ENCODE assay signal across 1 cellular context in the genomic region with DNA sequence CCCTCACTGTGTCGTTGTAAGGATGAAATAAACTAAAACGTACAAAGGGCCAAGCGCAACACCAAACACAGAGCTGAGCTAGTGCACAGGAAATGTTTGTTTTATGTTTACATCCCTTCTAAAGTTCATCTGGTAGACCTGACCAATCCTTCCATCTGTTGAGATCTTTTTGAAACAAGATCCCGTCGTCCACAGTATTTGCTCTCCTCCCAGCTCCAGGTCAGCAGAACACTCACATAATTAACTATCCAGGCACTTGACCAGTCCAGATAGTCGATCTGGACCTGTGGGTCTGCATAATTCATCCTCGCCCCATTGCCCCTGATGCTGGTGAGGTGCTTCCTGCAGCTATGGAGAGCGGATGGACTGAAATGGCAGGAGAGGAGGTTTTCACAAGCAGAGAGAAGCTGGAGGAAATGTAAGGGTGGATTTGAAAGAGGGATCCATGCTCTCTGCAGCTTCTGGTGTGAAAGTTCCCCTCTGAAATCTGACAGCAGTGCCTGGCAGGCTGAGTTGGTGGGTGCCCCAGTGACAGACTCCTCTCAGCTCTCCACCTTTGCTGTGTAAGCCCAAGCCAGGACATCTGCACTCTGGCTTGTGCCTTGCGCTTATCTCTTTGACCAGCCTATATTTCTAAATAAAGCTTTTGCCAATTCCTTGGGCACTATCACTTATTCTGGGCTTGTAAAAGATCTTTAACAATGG.
A peak's percentile ranks its signal among the peaks of the same experiment; 100 is the strongest.
TF ChIP-seq lines count a peak whose summit lies in the region.

No MANE protein-coding gene starts in this region.

TF ChIP-seq in HepG2, 621 proteins besides CTCF, POLR2A, EP300 and RAD21 (continued from another document and continues in another):
- no peak for TF ChIP-seq HOXD1 (CRISPR knock-in tag; IDR thresholded peaks at IDR 0.05)
- TF ChIP-seq ZIK1 (CRISPR knock-in tag; IDR thresholded peaks at IDR 0.05; ENCODE audit: borderline replicate concordance, low read depth), result no peak
- TF ChIP-seq, protein P1, sequence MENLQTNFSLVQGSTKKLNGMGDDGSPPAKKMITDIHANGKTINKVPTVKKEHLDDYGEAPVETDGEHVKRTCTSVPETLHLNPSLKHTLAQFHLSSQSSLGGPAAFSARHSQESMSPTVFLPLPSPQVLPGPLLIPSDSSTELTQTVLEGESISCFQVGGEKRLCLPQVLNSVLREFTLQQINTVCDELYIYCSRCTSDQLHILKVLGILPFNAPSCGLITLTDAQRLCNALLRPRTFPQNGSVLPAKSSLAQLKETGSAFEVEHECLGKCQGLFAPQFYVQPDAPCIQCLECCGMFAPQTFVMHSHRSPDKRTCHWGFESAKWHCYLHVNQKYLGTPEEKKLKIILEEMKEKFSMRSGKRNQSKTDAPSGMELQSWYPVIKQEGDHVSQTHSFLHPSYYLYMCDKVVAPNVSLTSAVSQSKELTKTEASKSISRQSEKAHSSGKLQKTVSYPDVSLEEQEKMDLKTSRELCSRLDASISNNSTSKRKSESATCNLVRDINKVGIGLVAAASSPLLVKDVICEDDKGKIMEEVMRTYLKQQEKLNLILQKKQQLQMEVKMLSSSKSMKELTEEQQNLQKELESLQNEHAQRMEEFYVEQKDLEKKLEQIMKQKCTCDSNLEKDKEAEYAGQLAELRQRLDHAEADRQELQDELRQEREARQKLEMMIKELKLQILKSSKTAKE (CRISPR knock-in tag; IDR thresholded peaks at IDR 0.05; ENCODE audit: borderline replicate concordance), result peak; percentile 50
- no peak for TF ChIP-seq ZNF737 (CRISPR knock-in tag; IDR thresholded peaks at IDR 0.05; ENCODE audit: borderline replicate concordance)
- no peak for TF ChIP-seq REPIN1 (CRISPR knock-in tag; IDR thresholded peaks at IDR 0.05; ENCODE audit: borderline replicate concordance, low read depth)
- peak; percentile 87 for TF ChIP-seq ZMYM3 (CRISPR knock-in tag; IDR thresholded peaks at IDR 0.05)
- no peak for TF ChIP-seq FLYWCH1 (CRISPR knock-in tag; IDR thresholded peaks at IDR 0.05)
- no peak for TF ChIP-seq ZKSCAN5 (CRISPR knock-in tag; IDR thresholded peaks at IDR 0.05)
- no peak for TF ChIP-seq ZNF337 (CRISPR knock-in tag; IDR thresholded peaks at IDR 0.05; ENCODE audit: borderline replicate concordance, low read depth)
- no peak for TF ChIP-seq CHD4 (IDR thresholded peaks at IDR 0.05; ENCODE audit: borderline replicate concordance, low read length)
- TF ChIP-seq PITX1 (CRISPR knock-in tag; IDR thresholded peaks at IDR 0.05), result peak; percentile 15; the same call in 1 of the 2 replicates
- no peak; the same call in 1 of the 2 replicates for TF ChIP-seq RCOR2 (CRISPR knock-in tag; IDR thresholded peaks at IDR 0.05)
- peak; percentile 58; the same call in 1 of the 2 replicates for TF ChIP-seq TARDBP (CRISPR knock-in tag; IDR thresholded peaks at IDR 0.05)
- TF ChIP-seq, protein P2, sequence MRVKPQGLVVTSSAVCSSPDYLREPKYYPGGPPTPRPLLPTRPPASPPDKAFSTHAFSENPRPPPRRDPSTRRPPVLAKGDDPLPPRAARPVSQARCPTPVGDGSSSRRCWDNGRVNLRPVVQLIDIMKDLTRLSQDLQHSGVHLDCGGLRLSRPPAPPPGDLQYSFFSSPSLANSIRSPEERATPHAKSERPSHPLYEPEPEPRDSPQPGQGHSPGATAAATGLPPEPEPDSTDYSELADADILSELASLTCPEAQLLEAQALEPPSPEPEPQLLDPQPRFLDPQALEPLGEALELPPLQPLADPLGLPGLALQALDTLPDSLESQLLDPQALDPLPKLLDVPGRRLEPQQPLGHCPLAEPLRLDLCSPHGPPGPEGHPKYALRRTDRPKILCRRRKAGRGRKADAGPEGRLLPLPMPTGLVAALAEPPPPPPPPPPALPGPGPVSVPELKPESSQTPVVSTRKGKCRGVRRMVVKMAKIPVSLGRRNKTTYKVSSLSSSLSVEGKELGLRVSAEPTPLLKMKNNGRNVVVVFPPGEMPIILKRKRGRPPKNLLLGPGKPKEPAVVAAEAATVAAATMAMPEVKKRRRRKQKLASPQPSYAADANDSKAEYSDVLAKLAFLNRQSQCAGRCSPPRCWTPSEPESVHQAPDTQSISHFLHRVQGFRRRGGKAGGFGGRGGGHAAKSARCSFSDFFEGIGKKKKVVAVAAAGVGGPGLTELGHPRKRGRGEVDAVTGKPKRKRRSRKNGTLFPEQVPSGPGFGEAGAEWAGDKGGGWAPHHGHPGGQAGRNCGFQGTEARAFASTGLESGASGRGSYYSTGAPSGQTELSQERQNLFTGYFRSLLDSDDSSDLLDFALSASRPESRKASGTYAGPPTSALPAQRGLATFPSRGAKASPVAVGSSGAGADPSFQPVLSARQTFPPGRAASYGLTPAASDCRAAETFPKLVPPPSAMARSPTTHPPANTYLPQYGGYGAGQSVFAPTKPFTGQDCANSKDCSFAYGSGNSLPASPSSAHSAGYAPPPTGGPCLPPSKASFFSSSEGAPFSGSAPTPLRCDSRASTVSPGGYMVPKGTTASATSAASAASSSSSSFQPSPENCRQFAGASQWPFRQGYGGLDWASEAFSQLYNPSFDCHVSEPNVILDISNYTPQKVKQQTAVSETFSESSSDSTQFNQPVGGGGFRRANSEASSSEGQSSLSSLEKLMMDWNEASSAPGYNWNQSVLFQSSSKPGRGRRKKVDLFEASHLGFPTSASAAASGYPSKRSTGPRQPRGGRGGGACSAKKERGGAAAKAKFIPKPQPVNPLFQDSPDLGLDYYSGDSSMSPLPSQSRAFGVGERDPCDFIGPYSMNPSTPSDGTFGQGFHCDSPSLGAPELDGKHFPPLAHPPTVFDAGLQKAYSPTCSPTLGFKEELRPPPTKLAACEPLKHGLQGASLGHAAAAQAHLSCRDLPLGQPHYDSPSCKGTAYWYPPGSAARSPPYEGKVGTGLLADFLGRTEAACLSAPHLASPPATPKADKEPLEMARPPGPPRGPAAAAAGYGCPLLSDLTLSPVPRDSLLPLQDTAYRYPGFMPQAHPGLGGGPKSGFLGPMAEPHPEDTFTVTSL (CRISPR knock-in tag; IDR thresholded peaks at IDR 0.05; ENCODE audit: borderline replicate concordance), result peak; percentile 72; the same call in 1 of the 2 replicates
- TF ChIP-seq KMT2B (CRISPR knock-in tag; IDR thresholded peaks at IDR 0.05), result no peak
- peak; percentile 74; the same call in 1 of the 2 replicates for TF ChIP-seq TBX2 (CRISPR knock-in tag; IDR thresholded peaks at IDR 0.05; ENCODE audit: borderline replicate concordance)
- TF ChIP-seq MAF1 (CRISPR knock-in tag; IDR thresholded peaks at IDR 0.05; ENCODE audit: borderline replicate concordance), result no peak
- TF ChIP-seq ZNF232 (CRISPR knock-in tag; IDR thresholded peaks at IDR 0.05; ENCODE audit: borderline replicate concordance), result no peak
- TF ChIP-seq, protein P3, sequence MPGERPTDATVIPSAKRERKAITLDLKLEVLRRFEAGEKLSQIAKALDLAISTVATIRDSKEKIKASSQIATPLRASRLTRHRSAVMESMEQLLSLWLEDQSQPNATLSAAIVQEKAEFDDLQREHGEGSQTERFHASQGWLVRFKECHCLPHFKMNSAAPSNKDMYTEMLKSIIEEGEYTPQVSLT (CRISPR knock-in tag; IDR thresholded peaks at IDR 0.05; ENCODE audit: borderline replicate concordance, low read depth), result no peak
- TF ChIP-seq, protein P4, sequence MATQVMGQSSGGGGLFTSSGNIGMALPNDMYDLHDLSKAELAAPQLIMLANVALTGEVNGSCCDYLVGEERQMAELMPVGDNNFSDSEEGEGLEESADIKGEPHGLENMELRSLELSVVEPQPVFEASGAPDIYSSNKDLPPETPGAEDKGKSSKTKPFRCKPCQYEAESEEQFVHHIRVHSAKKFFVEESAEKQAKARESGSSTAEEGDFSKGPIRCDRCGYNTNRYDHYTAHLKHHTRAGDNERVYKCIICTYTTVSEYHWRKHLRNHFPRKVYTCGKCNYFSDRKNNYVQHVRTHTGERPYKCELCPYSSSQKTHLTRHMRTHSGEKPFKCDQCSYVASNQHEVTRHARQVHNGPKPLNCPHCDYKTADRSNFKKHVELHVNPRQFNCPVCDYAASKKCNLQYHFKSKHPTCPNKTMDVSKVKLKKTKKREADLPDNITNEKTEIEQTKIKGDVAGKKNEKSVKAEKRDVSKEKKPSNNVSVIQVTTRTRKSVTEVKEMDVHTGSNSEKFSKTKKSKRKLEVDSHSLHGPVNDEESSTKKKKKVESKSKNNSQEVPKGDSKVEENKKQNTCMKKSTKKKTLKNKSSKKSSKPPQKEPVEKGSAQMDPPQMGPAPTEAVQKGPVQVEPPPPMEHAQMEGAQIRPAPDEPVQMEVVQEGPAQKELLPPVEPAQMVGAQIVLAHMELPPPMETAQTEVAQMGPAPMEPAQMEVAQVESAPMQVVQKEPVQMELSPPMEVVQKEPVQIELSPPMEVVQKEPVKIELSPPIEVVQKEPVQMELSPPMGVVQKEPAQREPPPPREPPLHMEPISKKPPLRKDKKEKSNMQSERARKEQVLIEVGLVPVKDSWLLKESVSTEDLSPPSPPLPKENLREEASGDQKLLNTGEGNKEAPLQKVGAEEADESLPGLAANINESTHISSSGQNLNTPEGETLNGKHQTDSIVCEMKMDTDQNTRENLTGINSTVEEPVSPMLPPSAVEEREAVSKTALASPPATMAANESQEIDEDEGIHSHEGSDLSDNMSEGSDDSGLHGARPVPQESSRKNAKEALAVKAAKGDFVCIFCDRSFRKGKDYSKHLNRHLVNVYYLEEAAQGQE (IDR thresholded peaks at IDR 0.05; ENCODE audit: borderline replicate concordance in 1 of 2, low read depth in 1 of 2, low read length in 2 of 2), result no peak
- no peak for TF ChIP-seq NR1H2 (CRISPR knock-in tag; IDR thresholded peaks at IDR 0.05; ENCODE audit: borderline replicate concordance, low read depth)
- no peak for TF ChIP-seq JARID2 (CRISPR knock-in tag; IDR thresholded peaks at IDR 0.05; ENCODE audit: insufficient replicate concordance)
- TF ChIP-seq FOXP1 (IDR thresholded peaks at IDR 0.05), result no peak
- peak; percentile 80 for TF ChIP-seq FOXP1 (CRISPR knock-in tag; IDR thresholded peaks at IDR 0.05)
- TF ChIP-seq SSRP1 (CRISPR knock-in tag; IDR thresholded peaks at IDR 0.05), result 0 out of 2 replicates have a peak, but pooled peaks have one; percentile 37
- no peak for TF ChIP-seq LCORL (IDR thresholded peaks at IDR 0.05)
- peak; percentile 25; the same call in 1 of the 2 replicates for TF ChIP-seq LCORL (CRISPR knock-in tag; IDR thresholded peaks at IDR 0.05)
- TF ChIP-seq, protein P5, sequence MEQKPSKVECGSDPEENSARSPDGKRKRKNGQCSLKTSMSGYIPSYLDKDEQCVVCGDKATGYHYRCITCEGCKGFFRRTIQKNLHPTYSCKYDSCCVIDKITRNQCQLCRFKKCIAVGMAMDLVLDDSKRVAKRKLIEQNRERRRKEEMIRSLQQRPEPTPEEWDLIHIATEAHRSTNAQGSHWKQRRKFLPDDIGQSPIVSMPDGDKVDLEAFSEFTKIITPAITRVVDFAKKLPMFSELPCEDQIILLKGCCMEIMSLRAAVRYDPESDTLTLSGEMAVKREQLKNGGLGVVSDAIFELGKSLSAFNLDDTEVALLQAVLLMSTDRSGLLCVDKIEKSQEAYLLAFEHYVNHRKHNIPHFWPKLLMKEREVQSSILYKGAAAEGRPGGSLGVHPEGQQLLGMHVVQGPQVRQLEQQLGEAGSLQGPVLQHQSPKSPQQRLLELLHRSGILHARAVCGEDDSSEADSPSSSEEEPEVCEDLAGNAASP (CRISPR knock-in tag; IDR thresholded peaks at IDR 0.05; ENCODE audit: borderline replicate concordance), result no peak
- TF ChIP-seq, protein P6, sequence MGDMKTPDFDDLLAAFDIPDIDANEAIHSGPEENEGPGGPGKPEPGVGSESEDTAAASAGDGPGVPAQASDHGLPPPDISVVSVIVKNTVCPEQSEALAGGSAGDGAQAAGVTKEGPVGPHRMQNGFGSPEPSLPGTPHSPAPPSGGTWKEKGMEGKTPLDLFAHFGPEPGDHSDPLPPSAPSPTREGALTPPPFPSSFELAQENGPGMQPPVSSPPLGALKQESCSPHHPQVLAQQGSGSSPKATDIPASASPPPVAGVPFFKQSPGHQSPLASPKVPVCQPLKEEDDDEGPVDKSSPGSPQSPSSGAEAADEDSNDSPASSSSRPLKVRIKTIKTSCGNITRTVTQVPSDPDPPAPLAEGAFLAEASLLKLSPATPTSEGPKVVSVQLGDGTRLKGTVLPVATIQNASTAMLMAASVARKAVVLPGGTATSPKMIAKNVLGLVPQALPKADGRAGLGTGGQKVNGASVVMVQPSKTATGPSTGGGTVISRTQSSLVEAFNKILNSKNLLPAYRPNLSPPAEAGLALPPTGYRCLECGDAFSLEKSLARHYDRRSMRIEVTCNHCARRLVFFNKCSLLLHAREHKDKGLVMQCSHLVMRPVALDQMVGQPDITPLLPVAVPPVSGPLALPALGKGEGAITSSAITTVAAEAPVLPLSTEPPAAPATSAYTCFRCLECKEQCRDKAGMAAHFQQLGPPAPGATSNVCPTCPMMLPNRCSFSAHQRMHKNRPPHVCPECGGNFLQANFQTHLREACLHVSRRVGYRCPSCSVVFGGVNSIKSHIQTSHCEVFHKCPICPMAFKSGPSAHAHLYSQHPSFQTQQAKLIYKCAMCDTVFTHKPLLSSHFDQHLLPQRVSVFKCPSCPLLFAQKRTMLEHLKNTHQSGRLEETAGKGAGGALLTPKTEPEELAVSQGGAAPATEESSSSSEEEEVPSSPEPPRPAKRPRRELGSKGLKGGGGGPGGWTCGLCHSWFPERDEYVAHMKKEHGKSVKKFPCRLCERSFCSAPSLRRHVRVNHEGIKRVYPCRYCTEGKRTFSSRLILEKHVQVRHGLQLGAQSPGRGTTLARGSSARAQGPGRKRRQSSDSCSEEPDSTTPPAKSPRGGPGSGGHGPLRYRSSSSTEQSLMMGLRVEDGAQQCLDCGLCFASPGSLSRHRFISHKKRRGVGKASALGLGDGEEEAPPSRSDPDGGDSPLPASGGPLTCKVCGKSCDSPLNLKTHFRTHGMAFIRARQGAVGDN (CRISPR knock-in tag; IDR thresholded peaks at IDR 0.05), result 0 out of 2 replicates have a peak, but pooled peaks have one; percentile 26
- TF ChIP-seq, protein P7, sequence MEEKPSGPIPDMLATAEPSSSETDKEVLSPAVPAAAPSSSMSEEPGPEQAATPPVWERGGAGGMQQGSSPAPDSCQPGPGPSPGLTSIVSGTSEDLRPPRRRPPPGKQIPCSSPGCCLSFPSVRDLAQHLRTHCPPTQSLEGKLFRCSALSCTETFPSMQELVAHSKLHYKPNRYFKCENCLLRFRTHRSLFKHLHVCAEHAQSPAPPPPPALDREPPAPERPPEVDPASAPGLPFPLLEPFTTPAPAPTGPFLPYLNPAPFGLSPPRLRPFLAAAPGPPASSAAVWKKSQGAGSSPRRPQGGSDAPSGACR (CRISPR knock-in tag; IDR thresholded peaks at IDR 0.05), result no peak
